Comparison of ENCODE assay signal across 23 cellular contexts in genomic region chr22:26287382-26288228, GRCh38.
DNase-seq lines count a peak whose midpoint lies in the region; ATAC-seq and TF ChIP-seq lines count a peak whose summit lies in the region.
"Had no signal": no experiment of that assay in that cellular context is flagged by ENCODE, and none has a peak within 500 bp of the region (broad histone marks: within the 10 kb centered on the region; RNA-seq: fewer than 3 reads in every experiment).

No MANE protein-coding gene starts in this region.

- peaks cover 68% of the 10 kb centered on the region for H3K4me1 ChIP-seq in Karpas-422 (ENCODE audit: low read length)
- no peaks in the 10 kb centered on the region for H3K4me1 ChIP-seq in upper lobe of left lung
- H3K4me1 ChIP-seq: Caco-2 had no signal

- H3K79me2 ChIP-seq in Karpas-422 (ENCODE audit: low read length) = no peaks in the 10 kb centered on the region

- no peaks in the 10 kb centered on the region for H3K9me3 Mint-ChIP-seq in activated naive CD4-positive, alpha-beta T cell treated with anti-CD3 and anti-CD28 coated beads, Interleukin-2, amount 50 U/mL, for 24 hours
- H3K9me3 Mint-ChIP-seq: CD8-positive, alpha-beta T cell had no signal

- ATAC-seq in upper lobe of left lung (ENCODE audit: low FRiP score in 2 of 2) (no peak), GM18519 (IDR thresholded peaks at IDR 0.05; ENCODE audit: low FRiP score, unreplicated experiment) (no peak)
- ATAC-seq: CD8-positive, alpha-beta T cell; HCT116; Panc1 had no signal

- no peaks in the 10 kb centered on the region for H4K20me1 ChIP-seq in Karpas-422 (ENCODE audit: insufficient read depth, low read depth, low read length)

- H3K27ac ChIP-seq in Karpas-422 (ENCODE audit: low read length) (peak overlapping the region; percentile 89), upper lobe of left lung (no peak overlapping the region)
- H3K27ac ChIP-seq: C4-2B, HL-60, RWPE1 had no signal

- H3K36me3 Mint-ChIP-seq in activated naive CD4-positive, alpha-beta T cell treated with anti-CD3 and anti-CD28 coated beads, Interleukin-2, amount 50 U/mL, for 24 hours = no peaks in the 10 kb centered on the region
- H3K36me3 Mint-ChIP-seq: CD8-positive, alpha-beta T cell had no signal

- H3K9me3 ChIP-seq in Karpas-422 (ENCODE audit: low read length) (no peaks in the 10 kb centered on the region), upper lobe of left lung (no peaks in the 10 kb centered on the region)
- H3K9me3 ChIP-seq: Caco-2 had no signal

- peak overlapping the region; percentile 79 for H3K4me2 ChIP-seq in Karpas-422 (ENCODE audit: low read depth, low read length, poor library complexity, severe bottlenecking)

- H3K9ac ChIP-seq in Karpas-422 (ENCODE audit: low read length) = peak overlapping the region; percentile 57

- no peak for DNase-seq in activated naive CD4-positive, alpha-beta T cell treated with Interleukin-2 at 50 U/mL for 16 hours
- DNase-seq in Karpas-422 (peak; percentile 94), cerebellar cortex (ENCODE audit: low spot score) (peak; percentile 20), upper lobe of left lung (no peak), KG1 (lab: John Stamatoyannopoulos, UW) (no peak)
- DNase-seq: Caco-2; CD8-positive, alpha-beta T cell; DMS79 treated with DMSO at 0.1 percent for 48 hours; KBM-7; MM.1S; NCI-H1048; NCI-H1417 treated with DMSO at 0.1 percent for 48 hours; NCI-H1694 treated with DMSO at 0.1 percent for 48 hours; NCI-H526 treated with DMSO at 0.1 percent for 48 hours; SHP77; T-helper 1 cell had no signal

- peaks cover 6% of the 10 kb centered on the region for H3K27me3 Mint-ChIP-seq in activated naive CD4-positive, alpha-beta T cell treated with anti-CD3 and anti-CD28 coated beads, Interleukin-2, amount 50 U/mL, for 24 hours

- H3K9me2 ChIP-seq in Karpas-422 (replicated peaks; ENCODE audit: insufficient read depth, low read length) = no peaks in the 10 kb centered on the region

- no peak overlapping the region for H3K4me3 Mint-ChIP-seq in activated naive CD4-positive, alpha-beta T cell treated with anti-CD3 and anti-CD28 coated beads, Interleukin-2, amount 50 U/mL, for 24 hours
- H3K4me3 Mint-ChIP-seq: CD8-positive, alpha-beta T cell had no signal

- no peak for TF ChIP-seq EP300 in upper lobe of left lung (IDR thresholded peaks at IDR 0.05)

- H3K36me3 ChIP-seq in Karpas-422 (ENCODE audit: insufficient read depth, low read length) = no peaks in the 10 kb centered on the region
- no peaks in the 10 kb centered on the region for H3K36me3 ChIP-seq in upper lobe of left lung

- H3K27ac Mint-ChIP-seq in activated naive CD4-positive, alpha-beta T cell treated with anti-CD3 and anti-CD28 coated beads, Interleukin-2, amount 50 U/mL, for 24 hours = peak overlapping the region; percentile 5
- H3K27ac Mint-ChIP-seq: CD8-positive, alpha-beta T cell had no signal

- H3K4me3 ChIP-seq in Karpas-422 (ENCODE audit: low read length) = peak overlapping the region; percentile 52
- no peak overlapping the region for H3K4me3 ChIP-seq in upper lobe of left lung

- H3K27me3 ChIP-seq in Karpas-422 (ENCODE audit: low read length) (no peaks in the 10 kb centered on the region), upper lobe of left lung (no peaks in the 10 kb centered on the region)

- H2AFZ ChIP-seq in Karpas-422 (ENCODE audit: low read length) = no peak overlapping the region

- no peaks in the 10 kb centered on the region for H3K4me1 Mint-ChIP-seq in activated naive CD4-positive, alpha-beta T cell treated with anti-CD3 and anti-CD28 coated beads, Interleukin-2, amount 50 U/mL, for 24 hours

- no peak for TF ChIP-seq CTCF in upper lobe of left lung (IDR thresholded peaks at IDR 0.05)

- WGBS in upper lobe of left lung, 2 donors = 76 to 77% methylated on average over 7 of the region's 7 CpGs

- no peak for TF ChIP-seq POLR2A in upper lobe of left lung (IDR thresholded peaks at IDR 0.05)

Comparison
In these comparisons a context has a peak if more than half of its experiments do, and no peak if none do; other contexts are left out.
1. DNase-seq: peak in Karpas-422 (single experiment) and cerebellar cortex (single experiment); none in activated naive CD4-positive, alpha-beta T cell treated with Interleukin-2 at 50 U/mL for 16 hours (single experiment), upper lobe of left lung (0 of 2) and KG1 (single experiment).